Comparison of ENCODE assay signal across 10 cellular contexts in the genomic region with DNA sequence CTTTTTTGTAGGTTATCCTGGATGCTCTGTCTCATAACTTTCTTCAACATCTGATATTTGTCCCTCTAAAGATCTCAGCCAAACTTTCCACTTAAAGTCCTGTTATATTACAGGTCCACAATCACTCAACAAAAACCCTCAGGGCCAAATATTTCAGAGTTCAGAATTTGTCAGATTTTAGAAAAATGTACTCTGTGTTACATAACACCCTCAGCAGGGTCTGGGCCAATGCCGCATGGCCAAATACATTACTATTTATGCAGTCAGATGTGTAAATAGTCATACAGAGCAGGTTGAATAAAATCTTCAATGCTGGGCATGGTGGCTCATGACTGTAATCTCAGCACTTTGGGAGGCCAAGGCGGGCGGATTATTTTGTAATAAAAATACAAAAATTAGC. TPM values are rescaled to one million over a fixed set of nuclear protein-coding genes. Genes with fewer than 3 reads are reported as not detected.
"Had no signal": no experiment of that assay in that cellular context is flagged by ENCODE, and none has a peak within 500 bp of the region (broad histone marks: within the 10 kb centered on the region; RNA-seq: fewer than 3 reads in every experiment).

No MANE protein-coding gene starts in this region.

- H3K4me2 ChIP-seq: GM23338 had no signal

- ATAC-seq: GM23338, HCT116 had no signal

- H3K4me1 ChIP-seq: HAP-1 had no signal

- H3K9ac ChIP-seq: GM23248 had no signal

- H3K4me3 Mint-ChIP-seq: GM23338, H9, HFFc6 had no signal

- H2AFZ ChIP-seq: GM23248, GM23338 had no signal

- H3K9me3 ChIP-seq: HAP-1 had no signal

- H3K36me3 ChIP-seq: HAP-1 had no signal

- DNase-seq: GM23248, GOT3, H7, H9, HCEC 1CT, HFFc6 had no signal

- H3K4me3 ChIP-seq: GM23248, GM23338, HAP-1 had no signal

- H3K9me3 Mint-ChIP-seq: GM23338, H9, HFFc6 had no signal

- H3K27ac ChIP-seq: GM23248 had no signal

- H3K27ac Mint-ChIP-seq: GM23338, HFFc6 had no signal

RNA-seq across cellular contexts. Expression of a gene that starts 11.5 kb away (rescaled TPM):
- total RNA-seq: GM23248, H4, HFFc6 had no signal
- polyA plus RNA-seq: GM23248 had no signal
